ENCODE assay signal across 1 cellular context in the genomic region with DNA sequence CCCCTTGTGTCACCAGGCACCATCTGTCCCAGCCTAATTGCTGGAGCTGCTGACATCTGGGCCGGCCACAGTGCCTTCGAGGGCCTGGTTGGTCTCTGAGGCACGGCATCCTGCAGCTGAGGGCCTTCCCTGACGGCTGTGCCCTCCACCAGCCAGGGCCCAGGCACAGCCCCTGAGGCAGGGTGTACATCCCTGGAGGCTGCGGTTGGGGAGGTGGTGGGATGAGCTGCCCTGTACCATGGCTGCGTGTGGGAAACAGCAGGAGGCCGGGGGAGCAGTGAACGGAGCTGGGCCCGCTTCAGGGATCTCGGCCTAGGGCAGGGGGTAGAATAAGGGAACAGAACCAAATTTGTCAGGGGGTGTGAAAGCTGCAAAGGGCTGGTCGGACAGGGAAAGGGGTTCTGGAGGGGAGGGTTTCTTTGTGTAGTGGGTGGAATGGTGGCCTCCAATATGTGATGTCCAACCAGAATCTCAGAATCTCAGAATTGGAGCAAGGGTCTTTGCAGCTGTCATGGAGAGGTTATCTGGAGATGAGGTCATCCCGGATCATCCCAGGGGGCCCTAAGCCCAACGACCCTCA.
TF ChIP-seq lines count a peak whose summit lies in the region.

No MANE protein-coding gene starts in this region.

TF ChIP-seq in WTC11, 78 proteins besides CTCF, POLR2A, EP300 and RAD21 (continued from another document):
- TF ChIP-seq, protein P1, sequence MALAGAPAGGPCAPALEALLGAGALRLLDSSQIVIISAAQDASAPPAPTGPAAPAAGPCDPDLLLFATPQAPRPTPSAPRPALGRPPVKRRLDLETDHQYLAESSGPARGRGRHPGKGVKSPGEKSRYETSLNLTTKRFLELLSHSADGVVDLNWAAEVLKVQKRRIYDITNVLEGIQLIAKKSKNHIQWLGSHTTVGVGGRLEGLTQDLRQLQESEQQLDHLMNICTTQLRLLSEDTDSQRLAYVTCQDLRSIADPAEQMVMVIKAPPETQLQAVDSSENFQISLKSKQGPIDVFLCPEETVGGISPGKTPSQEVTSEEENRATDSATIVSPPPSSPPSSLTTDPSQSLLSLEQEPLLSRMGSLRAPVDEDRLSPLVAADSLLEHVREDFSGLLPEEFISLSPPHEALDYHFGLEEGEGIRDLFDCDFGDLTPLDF (CRISPR knock-in tag; IDR thresholded peaks at IDR 0.05) = no peak
- TF ChIP-seq SP1 (CRISPR knock-in tag; conservative IDR thresholded peaks at IDR 0.05) = no peak
TF ChIP-seq in WTC11: peak in this region for 0.
